20 cellular contexts compared by ENCODE assay signal in genomic region chr10:12631216-12631615, GRCh38.
DNase-seq lines count a peak whose midpoint lies in the region; ATAC-seq, FAIRE-seq and TF ChIP-seq lines count a peak whose summit lies in the region.
"Had no signal": no experiment of that assay in that cellular context is flagged by ENCODE, and none has a peak within 500 bp of the region (broad histone marks: within the 10 kb centered on the region; RNA-seq: fewer than 3 reads in every experiment).

No MANE protein-coding gene starts in this region.

- TF ChIP-seq EP300 in HepG2 (IDR thresholded peaks at IDR 0.05; ENCODE audit: low read depth in 2 of 2, low read length in 2 of 2), result no peak
- no peak for TF ChIP-seq EP300 in HepG2 (CRISPR knock-in tag; IDR thresholded peaks at IDR 0.05; ENCODE audit: borderline replicate concordance)

- H3K9me3 Mint-ChIP-seq in CD4-positive, alpha-beta T cell, result no peaks in the 10 kb centered on the region
- H3K9me3 Mint-ChIP-seq in activated CD4-positive, alpha-beta T cell treated with anti-CD3 and anti-CD28 coated beads, Interleukin-2, amount 10 ng/mL, durations not matched to agents 24 days and 14 days, result no peaks in the 10 kb centered on the region
- H3K9me3 Mint-ChIP-seq: activated CD4-positive, alpha-beta T cell treated with anti-CD3 and anti-CD28 coated beads, Interleukin-2, amount 10 ng/mL, durations not matched to agents 7 days and 5 days; activated naive CD8-positive, alpha-beta T cell treated with anti-CD3 and anti-CD28 coated beads for 36 hours; activated T-cell treated with anti-CD3 and anti-CD28 coated beads, Interleukin-2, amount 50 U/mL, for 24 hours; stimulated activated naive CD8-positive, alpha-beta T cell treated with anti-CD3 and anti-CD28 coated beads, Interleukin-15, Interleukin-2, amounts not matched to agents 100 ng/mL and 50 ng/mL, for 24 hours had no signal

- TF ChIP-seq CTCF in CD4-positive, alpha-beta T cell (IDR thresholded peaks at IDR 0.05), result no peak
- TF ChIP-seq CTCF in choroid plexus epithelial cell (conservative IDR thresholded peaks at IDR 0.05; ENCODE audit: low read depth, low read length), result no peak
- TF ChIP-seq CTCF in HepG2 (CRISPR knock-in tag; IDR thresholded peaks at IDR 0.05), result no peak
- no peak for TF ChIP-seq CTCF in RWPE1 (conservative IDR thresholded peaks at IDR 0.05; ENCODE audit: low read depth)

- no peaks in the 10 kb centered on the region for H3K27me3 ChIP-seq in CD4-positive, alpha-beta T cell (ENCODE audit: control insufficient read depth, insufficient read depth, low read length)
- H3K27me3 ChIP-seq in HepG2 (ENCODE audit: control insufficient read depth in 1 of 2, insufficient read depth in 2 of 2, low read length in 2 of 2), result peaks cover 0 to 6% of the 10 kb centered on the region in 2 experiments; a peak in 1 of 5 replicates
- H3K27me3 ChIP-seq: BLaER1, heart left ventricle, uterus had no signal

- no peak overlapping the region for H3K27ac ChIP-seq in CD4-positive, alpha-beta T cell (ENCODE audit: low read depth, low read length)
- H3K27ac ChIP-seq in HepG2 (ENCODE audit: extremely low read length, insufficient read depth, low read length) (no peak overlapping the region), RWPE1 (no peak overlapping the region)
- H3K27ac ChIP-seq: BLaER1, heart left ventricle, uterus had no signal

- H3K27me3 Mint-ChIP-seq in CD4-positive, alpha-beta T cell, result no peaks in the 10 kb centered on the region
- no peaks in the 10 kb centered on the region for H3K27me3 Mint-ChIP-seq in activated CD4-positive, alpha-beta T cell treated with anti-CD3 and anti-CD28 coated beads, Interleukin-2, amount 10 ng/mL, durations not matched to agents 24 days and 14 days
- H3K27me3 Mint-ChIP-seq: activated CD4-positive, alpha-beta T cell treated with anti-CD3 and anti-CD28 coated beads, Interleukin-2, amount 10 ng/mL, durations not matched to agents 7 days and 5 days; activated naive CD8-positive, alpha-beta T cell treated with anti-CD3 and anti-CD28 coated beads for 36 hours; activated T-cell treated with anti-CD3 and anti-CD28 coated beads, Interleukin-2, amount 50 U/mL, for 24 hours; stimulated activated naive CD8-positive, alpha-beta T cell treated with anti-CD3 and anti-CD28 coated beads, Interleukin-15, Interleukin-2, amounts not matched to agents 100 ng/mL and 50 ng/mL, for 24 hours had no signal

- CTCF ChIA-PET in CD4-positive, alpha-beta T cell (lab: Charles Lee), result no interaction called here
- CTCF ChIA-PET in HepG2 (lab: Yijun Ruan, JAX; ENCODE audit: low intra/inter-chr PET ratio, low total read pairs), result no interaction called here
- CTCF ChIA-PET in RWPE1 (lab: Yijun Ruan, JAX), result no interaction called here

- H3K79me2 ChIP-seq in HepG2 (ENCODE audit: insufficient read depth, low read length), result no peaks in the 10 kb centered on the region

- no peak overlapping the region for H3K4me3 Mint-ChIP-seq in CD4-positive, alpha-beta T cell
- no peak overlapping the region for H3K4me3 Mint-ChIP-seq in activated CD4-positive, alpha-beta T cell treated with anti-CD3 and anti-CD28 coated beads, Interleukin-2, amount 10 ng/mL, durations not matched to agents 24 days and 14 days
- H3K4me3 Mint-ChIP-seq: activated CD4-positive, alpha-beta T cell treated with anti-CD3 and anti-CD28 coated beads, Interleukin-2, amount 10 ng/mL, durations not matched to agents 7 days and 5 days; activated naive CD8-positive, alpha-beta T cell treated with anti-CD3 and anti-CD28 coated beads for 36 hours; activated T-cell treated with anti-CD3 and anti-CD28 coated beads, Interleukin-2, amount 50 U/mL, for 24 hours; stimulated activated naive CD8-positive, alpha-beta T cell treated with anti-CD3 and anti-CD28 coated beads, Interleukin-15, Interleukin-2, amounts not matched to agents 100 ng/mL and 50 ng/mL, for 24 hours had no signal

- no peak for TF ChIP-seq RAD21 in HepG2 (CRISPR knock-in tag; IDR thresholded peaks at IDR 0.05)

- intact Hi-C loops in CD4-positive, alpha-beta T cell (cut with DNase I, micrococcal nuclease), result no loop called here
- intact Hi-C loops in HepG2 (cut with micrococcal nuclease; ENCODE audit: unreplicated experiment), result no loop called here
- intact Hi-C loops in activated CD4-positive, alpha-beta T cell treated with anti-CD3 and anti-CD28 coated beads, Interleukin-2, amount 10 ng/mL, durations not matched to agents 24 days and 14 days (cut with micrococcal nuclease), result no loop called here

- H3K9me3 ChIP-seq in CD4-positive, alpha-beta T cell (ENCODE audit: control insufficient read depth, low read length), result no peaks in the 10 kb centered on the region
- no peaks in the 10 kb centered on the region for H3K9me3 ChIP-seq in HepG2 (ENCODE audit: low read length)
- H3K9me3 ChIP-seq: BLaER1, uterus had no signal

- BruUV-seq in HepG2 (replicated peaks; lab: Mats Ljungman, UMichigan), result no TSS peak

- POLR2A ChIA-PET in CD4-positive, alpha-beta T cell (lab: Charles Lee), result no interaction called here
- POLR2A ChIA-PET in HepG2 (lab: Yijun Ruan, JAX) (interaction anchor here (1.6 kb wide), 1 partner anchor 435 kb away, joined by 4 read pairs; the partner anchor contains the start of genes CDC123 and NUDT5), RWPE1 (lab: Yijun Ruan, JAX; ENCODE audit: low non-redundant PET) (no interaction called here)

- no peaks in the 10 kb centered on the region for H4K20me1 ChIP-seq in HepG2 (ENCODE audit: insufficient read depth, low read length)
- H4K20me1 ChIP-seq: BLaER1 had no signal

- no peak for ATAC-seq in CD4-positive, alpha-beta T cell (ENCODE audit: poor library complexity)
- ATAC-seq in HepG2, result peak; percentile 27; the same call in 1 of the 3 replicates
- ATAC-seq: heart left ventricle had no signal

- WGBS in HepG2 (ENCODE audit: low lambda C conversion rate), result 39% methylated on average over 3 of the region's 3 CpGs

- no peak for FAIRE-seq in HepG2 (lab: Jason Lieb, UNC)

- TF ChIP-seq POLR2A in HepG2 (IDR thresholded peaks at IDR 0.05; ENCODE audit: insufficient read depth in 1 of 2, low read depth in 2 of 2, low read length in 2 of 2), result no peak

- in situ Hi-C loops in HepG2 (cut with HindIII; ENCODE audit: extremely low pct_ligation_motif_present, low pct_unique_long_range_greater_than_20kb), result no loop called here

- H3K4me3 ChIP-seq in choroid plexus epithelial cell (ENCODE audit: low read depth, low read length) (no peak overlapping the region), HepG2 (replicated peaks in 1 of 3; ENCODE audit: insufficient read depth in 1 of 3, low read depth in 2 of 3, low read length in 3 of 3) (no peak overlapping the region)
- H3K4me3 ChIP-seq: BLaER1, heart left ventricle, uterus had no signal

- H3K4me2 ChIP-seq in HepG2 (ENCODE audit: low read depth, low read length), result peak overlapping the region; percentile 63; the same call in 1 of the 2 replicates
- H3K4me2 ChIP-seq: BLaER1 had no signal

- no peaks in the 10 kb centered on the region for H3K36me3 ChIP-seq in HepG2 (replicated peaks in 1 of 2; ENCODE audit: control insufficient read depth in 1 of 2, insufficient read depth in 2 of 2, low read length in 2 of 2)
- H3K36me3 ChIP-seq: BLaER1, heart left ventricle, uterus had no signal

- DNase-seq in CD4-positive, alpha-beta T cell, result no peak
- DNase-seq in LHCN-M2 (ENCODE audit: low read depth) (peak; percentile 21), choroid plexus epithelial cell (ENCODE audit: low read depth) (peak; percentile 44), HepG2 (ENCODE audit: low spot score) (peak; percentile 32), NAMALWA (ENCODE audit: low spot score) (no peak), SK-N-DZ (ENCODE audit: low spot score) (no peak), RWPE1 (ENCODE audit: low spot score) (no peak)
- no peak for DNase-seq in activated CD4-positive, alpha-beta T cell treated with anti-CD3 and anti-CD28 coated beads, Interleukin-2, amount 10 ng/mL, durations not matched to agents 24 days and 14 days
- DNase-seq: activated CD4-positive, alpha-beta T cell treated with anti-CD3 and anti-CD28 coated beads, Interleukin-2, amount 10 ng/mL, durations not matched to agents 7 days and 5 days; activated naive CD8-positive, alpha-beta T cell treated with anti-CD3 and anti-CD28 coated beads for 36 hours; activated T-cell treated with anti-CD3 and anti-CD28 coated beads, Interleukin-2, amount 50 U/mL, for 24 hours; heart left ventricle; Karpas-422; kidney glomerular epithelial cell; NCI-H1694 treated with DMSO at 0.1 percent for 48 hours; stimulated activated CD4-positive, alpha-beta T cell treated with anti-CD3 and anti-CD28 coated beads, Interleukin-12 subunit alpha, Interleukin-12 subunit beta, amount 100 ng/mL, for 4 hours; T1000; uterus had no signal

- H3K4me1 ChIP-seq in HepG2 (ENCODE audit: insufficient read depth, low read length), result peaks cover 37% of the 10 kb centered on the region
- H3K4me1 ChIP-seq: heart left ventricle, uterus had no signal

- no peak overlapping the region for H3K9ac ChIP-seq in HepG2 (ENCODE audit: insufficient read depth, low read depth, low read length)
- H3K9ac ChIP-seq: BLaER1 had no signal

- H3K27ac Mint-ChIP-seq in CD4-positive, alpha-beta T cell, result peak overlapping the region; percentile 58
- no peak overlapping the region for H3K27ac Mint-ChIP-seq in activated CD4-positive, alpha-beta T cell treated with anti-CD3 and anti-CD28 coated beads, Interleukin-2, amount 10 ng/mL, durations not matched to agents 24 days and 14 days
- H3K27ac Mint-ChIP-seq: activated CD4-positive, alpha-beta T cell treated with anti-CD3 and anti-CD28 coated beads, Interleukin-2, amount 10 ng/mL, durations not matched to agents 7 days and 5 days; activated naive CD8-positive, alpha-beta T cell treated with anti-CD3 and anti-CD28 coated beads for 36 hours; activated T-cell treated with anti-CD3 and anti-CD28 coated beads, Interleukin-2, amount 50 U/mL, for 24 hours; stimulated activated naive CD8-positive, alpha-beta T cell treated with anti-CD3 and anti-CD28 coated beads, Interleukin-15, Interleukin-2, amounts not matched to agents 100 ng/mL and 50 ng/mL, for 24 hours had no signal

- H3K4me1 Mint-ChIP-seq in CD4-positive, alpha-beta T cell (ENCODE audit: low read depth), result peaks cover 57% of the 10 kb centered on the region
- peaks cover 40% of the 10 kb centered on the region for H3K4me1 Mint-ChIP-seq in activated CD4-positive, alpha-beta T cell treated with anti-CD3 and anti-CD28 coated beads, Interleukin-2, amount 10 ng/mL, durations not matched to agents 24 days and 14 days

- no peak overlapping the region for H2AFZ ChIP-seq in HepG2 (ENCODE audit: low read length)

- H3K36me3 Mint-ChIP-seq in CD4-positive, alpha-beta T cell (ENCODE audit: low read depth), result no peaks in the 10 kb centered on the region
- no peaks in the 10 kb centered on the region for H3K36me3 Mint-ChIP-seq in activated CD4-positive, alpha-beta T cell treated with anti-CD3 and anti-CD28 coated beads, Interleukin-2, amount 10 ng/mL, durations not matched to agents 24 days and 14 days (ENCODE audit: low read depth)
- H3K36me3 Mint-ChIP-seq: activated naive CD8-positive, alpha-beta T cell treated with anti-CD3 and anti-CD28 coated beads for 36 hours had no signal

TF ChIP-seq in HepG2, 621 proteins besides CTCF, POLR2A, EP300 and RAD21 (continues in another document):
- TF ChIP-seq ZNF224 (CRISPR knock-in tag; IDR thresholded peaks at IDR 0.05), result no peak

Comparison
In these comparisons a context has a peak if more than half of its experiments do, and no peak if none do; other contexts are left out.
1. DNase-seq: peak in LHCN-M2 (single experiment), choroid plexus epithelial cell (single experiment) and HepG2 (single experiment); none in CD4-positive, alpha-beta T cell (0 of 10), NAMALWA (single experiment), activated CD4-positive, alpha-beta T cell treated with anti-CD3 and anti-CD28 coated beads, Interleukin-2, amount 10 ng/mL, durations not matched to agents 24 days and 14 days (single experiment), SK-N-DZ (single experiment) and RWPE1 (single experiment).